22 cellular contexts compared by ENCODE assay signal in genomic region chr11:72588656-72589410, GRCh38.
DNase-seq lines count a peak whose midpoint lies in the region; ATAC-seq and TF ChIP-seq lines count a peak whose summit lies in the region.
"Had no signal": no experiment of that assay in that cellular context is flagged by ENCODE, and none has a peak within 500 bp of the region (broad histone marks: within the 10 kb centered on the region; RNA-seq: fewer than 3 reads in every experiment).

No MANE protein-coding gene starts in this region.

- no peaks in the 10 kb centered on the region for H3K79me2 ChIP-seq in PC-9 (ENCODE audit: low read depth)

- DNase-seq in Right ventricle myocardium superior (peak; percentile 12), heart right ventricle (no peak), naive B cell (no peak), sigmoid colon (peak; percentile 26), PC-9 (no peak)
- DNase-seq in central memory CD8-positive, alpha-beta T cell (ENCODE audit: low spot score in 2 of 2) = no peak
- no peak for DNase-seq in stimulated activated CD4-positive, alpha-beta T cell treated with anti-CD3 and anti-CD28 coated beads, Interleukin-2, amount 100 ng/mL, for 24 hours
- DNase-seq: HCEC 1CT, midbrain, NCI-H2029, NCI-H2227 treated with DMSO at 0.1 percent for 48 hours, tibial artery had no signal

- H3K27ac Mint-ChIP-seq in central memory CD8-positive, alpha-beta T cell (ENCODE audit: low read depth) = no peak overlapping the region
- peak overlapping the region in 1 of 6 donors; percentile 49 for H3K27ac Mint-ChIP-seq in naive B cell
- H3K27ac Mint-ChIP-seq: activated CD8-positive, alpha-beta memory T cell treated with anti-CD3 and anti-CD28 coated beads, Interleukin-2, amount 10 ng/mL, durations not matched to agents 7 days and 5 days; T-helper 1 cell treated with Interleukin-12 subunit alpha and Interleukin-12 subunit beta and Interleukin-4 antibody, amounts not matched to agents 30 μg/mL and 1 μg/mL, for 36 hours had no signal

- no peaks in the 10 kb centered on the region for H3F3A ChIP-seq in PC-9 (ENCODE audit: insufficient read depth, low read depth)

- no peak for TF ChIP-seq EP300 in sigmoid colon (IDR thresholded peaks at IDR 0.05)

- intact Hi-C loops in Right ventricle myocardium superior (cut with DNase I) = no loop called here
- intact Hi-C loops in heart right ventricle (cut with DNase I) = loop anchor here in 4 of 10 donors (2.0 to 10.0 kb wide), 5 partner anchors 53 to 206 kb away; partner anchors contain the start of gene STARD10 (in 1 of the 4)
- intact Hi-C loops in sigmoid colon (cut with DNase I) = loop anchor here (10.0 kb wide), 1 partner anchor 206 kb away; the partner anchor contains the start of gene STARD10
- intact Hi-C loops in PC-9 (cut with micrococcal nuclease; ENCODE audit: unreplicated experiment) = loop anchor here (5.0 to 10.0 kb wide), 3 partner anchors 107 to 748 kb away; partner anchors contain the start of gene ATG16L2

- H3K27me3 Mint-ChIP-seq in central memory CD8-positive, alpha-beta T cell = peaks cover 35% of the 10 kb centered on the region
- peaks cover 45 to 84% (median 65%) of the 10 kb centered on the region in 3 donors for H3K27me3 Mint-ChIP-seq in naive B cell

- H3K27me3 ChIP-seq in heart right ventricle (peaks cover 0 to 65% (median 27%) of the 10 kb centered on the region in 7 donors), sigmoid colon (no peaks in the 10 kb centered on the region), PC-9 (ENCODE audit: insufficient read depth, low read depth) (no peaks in the 10 kb centered on the region)
- H3K27me3 ChIP-seq: adrenal gland had no signal

- H3K4me3 Mint-ChIP-seq in central memory CD8-positive, alpha-beta T cell = peak overlapping the region; percentile 81
- H3K4me3 Mint-ChIP-seq in naive B cell = peak overlapping the region in 5 of 8 donors; percentile 56 to 85 (median 78)
- H3K4me3 Mint-ChIP-seq: activated CD8-positive, alpha-beta memory T cell treated with anti-CD3 and anti-CD28 coated beads, Interleukin-2, amount 10 ng/mL, durations not matched to agents 7 days and 5 days; T-helper 1 cell treated with Interleukin-12 subunit alpha and Interleukin-12 subunit beta and Interleukin-4 antibody, amounts not matched to agents 30 μg/mL and 1 μg/mL, for 36 hours had no signal

- no peak overlapping the region for H3K27ac ChIP-seq in heart right ventricle
- no peak overlapping the region for H3K27ac ChIP-seq in sigmoid colon
- H3K27ac ChIP-seq in PC-9 = no peak overlapping the region
- H3K27ac ChIP-seq: adrenal gland, epithelial cell of prostate, tibial artery had no signal

- H3K9me3 ChIP-seq in heart right ventricle (no peaks in the 10 kb centered on the region), sigmoid colon (no peaks in the 10 kb centered on the region), PC-9 (ENCODE audit: insufficient read depth, low read depth) (no peaks in the 10 kb centered on the region)
- H3K9me3 ChIP-seq: adrenal gland, tibial artery had no signal

- no peaks in the 10 kb centered on the region for H3K9me2 ChIP-seq in PC-9 (ENCODE audit: insufficient read depth)

- H3K4me3 ChIP-seq in heart right ventricle = no peak overlapping the region
- no peak overlapping the region for H3K4me3 ChIP-seq in sigmoid colon
- no peak overlapping the region for H3K4me3 ChIP-seq in PC-9
- H3K4me3 ChIP-seq: adrenal gland, GM12878, tibial artery had no signal

- H3K4me1 ChIP-seq in heart right ventricle = peaks cover 3 to 36% (median 11%) of the 10 kb centered on the region in 9 donors
- H3K4me1 ChIP-seq in sigmoid colon = peaks cover 0 to 17% (median 8%) of the 10 kb centered on the region in 4 donors
- no peaks in the 10 kb centered on the region for H3K4me1 ChIP-seq in PC-9 (replicated peaks; ENCODE audit: insufficient read depth)
- H3K4me1 ChIP-seq: adrenal gland had no signal

- no peak overlapping the region for H3K4me2 ChIP-seq in PC-9

- WGBS in heart right ventricle, 2 donors = 90 to 92% methylated on average over 7 of the region's 7 CpGs
- WGBS in sigmoid colon, 2 donors = 86 to 90% methylated on average over 7 of the region's 7 CpGs

- H2AFZ ChIP-seq in PC-9 = no peak overlapping the region

- no peak for ATAC-seq in Right ventricle myocardium superior (ENCODE audit: poor library complexity)
- ATAC-seq in heart right ventricle = no peak
- no peak for ATAC-seq in central memory CD8-positive, alpha-beta T cell (replicated peaks; ENCODE audit: extremely low read depth, poor library complexity, severe bottlenecking)
- no peak for ATAC-seq in naive B cell (ENCODE audit: low read depth in 2 of 2)
- ATAC-seq in GM18870 (IDR thresholded peaks at IDR 0.05; ENCODE audit: unreplicated experiment) = no peak
- ATAC-seq: PC-3, SK-N-SH treated with all-trans-retinoic acid at 6 μM for 48 hours had no signal

- TF ChIP-seq CTCF in heart right ventricle (IDR thresholded peaks at IDR 0.05) = no peak
- TF ChIP-seq CTCF in sigmoid colon (IDR thresholded peaks at IDR 0.05) = no peak
- TF ChIP-seq CTCF in PC-9 (conservative IDR thresholded peaks at IDR 0.05) = no peak

- H3K4me1 Mint-ChIP-seq in central memory CD8-positive, alpha-beta T cell = peaks cover 54% of the 10 kb centered on the region
- peaks cover 48 to 59% (median 48%) of the 10 kb centered on the region in 3 donors for H3K4me1 Mint-ChIP-seq in naive B cell

- peaks cover 4% of the 10 kb centered on the region for H3K36me3 Mint-ChIP-seq in central memory CD8-positive, alpha-beta T cell (ENCODE audit: insufficient read depth)
- no peaks in the 10 kb centered on the region for H3K36me3 Mint-ChIP-seq in naive B cell
- H3K36me3 Mint-ChIP-seq: activated CD8-positive, alpha-beta memory T cell treated with anti-CD3 and anti-CD28 coated beads, Interleukin-2, amount 10 ng/mL, durations not matched to agents 7 days and 5 days had no signal

- 0 out of 2 replicates have a peak, but pooled peaks cover 14% of the 10 kb centered on the region for H4K20me1 ChIP-seq in PC-9 (ENCODE audit: insufficient read depth)

- POLR2A ChIA-PET in PC-9 (lab: Charles Lee; ENCODE audit: unreplicated experiment) = no interaction called here

- H3K36me3 ChIP-seq in heart right ventricle = peaks cover 0 to 29% (median 0%) of the 10 kb centered on the region in 9 donors
- peaks cover 0 to 20% (median 7%) of the 10 kb centered on the region in 4 donors for H3K36me3 ChIP-seq in sigmoid colon
- no peaks in the 10 kb centered on the region for H3K36me3 ChIP-seq in PC-9 (ENCODE audit: low read depth)
- H3K36me3 ChIP-seq: adrenal gland had no signal

- TF ChIP-seq POLR2A in sigmoid colon (IDR thresholded peaks at IDR 0.05) = no peak

- BruUV-seq in PC-9 (replicated peaks; lab: Mats Ljungman, UMichigan) = no TSS peak

- CTCF ChIA-PET in PC-9 (lab: Charles Lee) = interaction anchor here (0.8 kb wide), 1 partner anchor 9 kb away, joined by 3 read pairs; no protein-coding TSS in a partner anchor

- H3K9me3 Mint-ChIP-seq in central memory CD8-positive, alpha-beta T cell = no peaks in the 10 kb centered on the region
- no peaks in the 10 kb centered on the region for H3K9me3 Mint-ChIP-seq in naive B cell
- H3K9me3 Mint-ChIP-seq: brain; CD4-positive, alpha-beta memory T cell; T-helper 1 cell treated with Interleukin-12 subunit alpha and Interleukin-12 subunit beta and Interleukin-4 antibody, amounts not matched to agents 30 μg/mL and 1 μg/mL, for 36 hours had no signal

Comparison
In these comparisons a context has a peak if more than half of its experiments do, and no peak if none do; other contexts are left out.
1. DNase-seq: peak in Right ventricle myocardium superior (single experiment) and sigmoid colon (single experiment); none in heart right ventricle (0 of 2), central memory CD8-positive, alpha-beta T cell (0 of 2), naive B cell (single experiment), stimulated activated CD4-positive, alpha-beta T cell treated with anti-CD3 and anti-CD28 coated beads, Interleukin-2, amount 100 ng/mL, for 24 hours (0 of 2) and PC-9 (0 of 2).